Comparison of ENCODE assay signal across 8 cellular contexts in the genomic region with DNA sequence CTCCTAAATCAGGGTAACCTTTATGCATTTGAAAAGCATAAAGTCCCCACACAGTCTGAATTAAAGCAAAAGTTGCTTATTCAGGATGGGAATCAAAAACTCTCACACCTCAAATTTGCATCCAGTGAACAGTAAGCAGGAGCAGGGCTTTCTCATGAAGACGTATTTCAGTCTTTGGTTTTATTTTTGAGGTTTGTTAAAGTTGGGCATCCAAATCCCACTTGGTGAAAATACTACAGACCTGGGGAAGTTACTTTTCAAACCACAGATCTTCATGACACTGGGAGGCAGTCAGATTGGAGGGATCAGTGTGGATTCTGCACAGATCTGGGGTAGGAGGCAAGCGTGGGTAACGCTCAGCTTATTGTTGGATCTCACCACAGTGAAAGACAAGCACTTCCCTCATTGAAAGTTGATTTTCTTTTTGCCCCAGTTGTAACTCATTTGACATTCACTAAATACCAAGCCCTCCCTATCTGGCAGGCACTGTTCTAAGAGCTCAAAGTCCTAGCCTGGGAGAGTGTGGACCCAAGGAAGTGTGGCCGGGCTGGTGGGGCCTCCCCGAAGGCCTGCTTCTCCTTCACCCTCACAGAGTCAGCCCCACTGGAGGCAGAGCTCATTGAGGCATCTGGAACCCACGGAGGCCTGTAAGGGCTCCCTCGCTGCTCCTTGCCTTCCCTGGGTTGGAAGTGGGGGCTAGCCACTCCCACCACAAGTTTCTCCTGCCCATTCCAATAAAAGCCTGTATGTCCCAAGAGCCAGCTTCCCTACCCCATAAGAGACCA. TPM values are rescaled to one million over a fixed set of nuclear protein-coding genes. Genes with fewer than 3 reads are reported as not detected.
DNase-seq lines count a peak whose midpoint lies in the region; ATAC-seq, FAIRE-seq and TF ChIP-seq lines count a peak whose summit lies in the region.

No MANE protein-coding gene starts in this region.

- no peak for ATAC-seq in CD8-positive, alpha-beta T cell
- peak; percentile 41 for ATAC-seq in Panc1
- ATAC-seq in esophagus mucosa, result peak; percentile 1
- no peak for ATAC-seq in GM18870 (IDR thresholded peaks at IDR 0.05; ENCODE audit: unreplicated experiment)

- peak overlapping the region; percentile 63 for H3K4me3 ChIP-seq in CD8-positive, alpha-beta T cell (ENCODE audit: low read depth, low read length)
- H3K4me3 ChIP-seq in Panc1 (ENCODE audit: low read depth in 2 of 2, low read length in 2 of 2) (peak overlapping the region; percentile 43 to 48), osteoblast (ENCODE audit: insufficient read depth, low read length) (peak overlapping the region; percentile 69)

- TF ChIP-seq CTCF in CD8-positive, alpha-beta T cell (IDR thresholded peaks at IDR 0.05), result no peak
- TF ChIP-seq CTCF in Panc1 (IDR thresholded peaks at IDR 0.05), result no peak
- TF ChIP-seq CTCF in osteoblast (IDR thresholded peaks at IDR 0.05; ENCODE audit: extremely low read depth, low read depth, low read length), result no peak

- DNase-seq in CD8-positive, alpha-beta T cell, result no peak
- DNase-seq in Panc1 (ENCODE audit: low read depth, low spot score) (no peak), osteoblast (ENCODE audit: insufficient read length, low spot score, missing footprints) (peak; percentile 83), urothelium cell line (ENCODE audit: low spot score) (no peak), NCI-H187 (lab: John Stamatoyannopoulos, UW) (no peak)
- DNase-seq in activated CD8-positive, alpha-beta memory T cell treated with anti-CD3 and anti-CD28 coated beads for 24 hours, result no peak

- peaks cover 76% of the 10 kb centered on the region for H3K4me1 Mint-ChIP-seq in CD8-positive, alpha-beta T cell (ENCODE audit: low read depth)

- BruUV-seq in Panc1 (replicated peaks; lab: Mats Ljungman, UMichigan), result no TSS peak

- POLR2A ChIA-PET in CD8-positive, alpha-beta T cell (lab: Charles Lee), result interaction anchor here (0.9 to 1.9 kb wide), 5 partner anchors 11 to 171 kb away, joined by 3 to 14 read pairs (median 11); a partner anchor contains a TSS
- POLR2A ChIA-PET in Panc1 (lab: Charles Lee), result interaction anchor here (0.9 to 1.0 kb wide), 2 partner anchors 10 to 16 kb away, joined by 3 to 4 read pairs; no protein-coding TSS in a partner anchor

- H3K27ac Mint-ChIP-seq in CD8-positive, alpha-beta T cell, result peak overlapping the region; percentile 97

- peaks cover 4% of the 10 kb centered on the region for H3K36me3 ChIP-seq in CD8-positive, alpha-beta T cell (ENCODE audit: insufficient read depth, low read length)
- H3K36me3 ChIP-seq in Panc1 (ENCODE audit: control insufficient read depth, insufficient read depth, low read length) (peaks cover 2% of the 10 kb centered on the region; the same call in 1 of the 2 replicates), osteoblast (ENCODE audit: insufficient read depth, low read length) (peaks cover 25% of the 10 kb centered on the region)

- peak overlapping the region; percentile 97 for H3K27ac ChIP-seq in CD8-positive, alpha-beta T cell (ENCODE audit: low read depth, low read length)
- H3K27ac ChIP-seq in Panc1 (ENCODE audit: low read length), result peak overlapping the region; percentile 78
- H3K27ac ChIP-seq in osteoblast (ENCODE audit: low read depth, low read length), result peak overlapping the region; percentile 96

- peaks cover 2% of the 10 kb centered on the region for H3K79me2 ChIP-seq in osteoblast (ENCODE audit: insufficient read depth, low read length)

- peaks cover 88% of the 10 kb centered on the region for H3K4me1 ChIP-seq in CD8-positive, alpha-beta T cell (ENCODE audit: insufficient read depth, low read length)
- peaks cover 28% of the 10 kb centered on the region for H3K4me1 ChIP-seq in Panc1 (ENCODE audit: control insufficient read depth, insufficient read depth, low read length)
- peaks cover 17% of the 10 kb centered on the region for H3K4me1 ChIP-seq in osteoblast (ENCODE audit: insufficient read depth, low read length)

- in situ Hi-C loops in Panc1 (cut with HindIII; ENCODE audit: low pct_unique_long_range_greater_than_20kb, low sequenced_read_pairs), result no loop called here

- no peaks in the 10 kb centered on the region for H3K27me3 ChIP-seq in CD8-positive, alpha-beta T cell (ENCODE audit: insufficient read depth, low read length)
- no peaks in the 10 kb centered on the region for H3K27me3 ChIP-seq in Panc1 (ENCODE audit: control insufficient read depth, insufficient read depth, low read length)
- no peaks in the 10 kb centered on the region for H3K27me3 ChIP-seq in osteoblast (ENCODE audit: insufficient read depth, low read length)

- no peaks in the 10 kb centered on the region for H3K27me3 Mint-ChIP-seq in CD8-positive, alpha-beta T cell (ENCODE audit: low read depth)

- intact Hi-C loops in CD8-positive, alpha-beta T cell (cut with DNase I, micrococcal nuclease), result loop anchor here in 1 of 2 experiments (1.0 kb wide), 4 partner anchors 14 to 171 kb away; a partner anchor contains a TSS
- intact Hi-C loops in Panc1 (cut with micrococcal nuclease; ENCODE audit: unreplicated experiment), result no loop called here

- no peak for FAIRE-seq in urothelium cell line (lab: Jason Lieb, UNC)

- peak overlapping the region; percentile 80 for H3K4me2 ChIP-seq in osteoblast (ENCODE audit: insufficient read depth, low read length)

- H2AFZ ChIP-seq in osteoblast (ENCODE audit: low read length), result peak overlapping the region; percentile 2

- no peaks in the 10 kb centered on the region for H3K9me3 ChIP-seq in CD8-positive, alpha-beta T cell (ENCODE audit: low read length)
- H3K9me3 ChIP-seq in Panc1 (ENCODE audit: control insufficient read depth, insufficient read depth, low read depth, low read length), result no peaks in the 10 kb centered on the region
- no peaks in the 10 kb centered on the region for H3K9me3 ChIP-seq in osteoblast (ENCODE audit: low read depth, low read length)

- H3K4me3 Mint-ChIP-seq in CD8-positive, alpha-beta T cell, result peak overlapping the region; percentile 88

- peaks cover 40% of the 10 kb centered on the region for H3K36me3 Mint-ChIP-seq in CD8-positive, alpha-beta T cell

- no peaks in the 10 kb centered on the region for H4K20me1 ChIP-seq in osteoblast (ENCODE audit: insufficient read depth, low read length)

- no peaks in the 10 kb centered on the region for H3K9me3 Mint-ChIP-seq in CD8-positive, alpha-beta T cell

- CTCF ChIA-PET in CD8-positive, alpha-beta T cell (lab: Charles Lee), result interaction anchor here (0.9 to 1.9 kb wide), 4 partner anchors 16 to 171 kb away, joined by 3 to 7 read pairs (median 3); a partner anchor contains a TSS
- CTCF ChIA-PET in Panc1 (lab: Charles Lee), result interaction anchor here (0.6 kb wide), 2 partner anchors 31 to 260 kb away, joined by 6 to 8 read pairs; no protein-coding TSS in a partner anchor

RNA-seq across cellular contexts. Expression of a gene that starts 0.8 kb away (rescaled TPM):
- total RNA-seq in CD8-positive, alpha-beta T cell, result 10 to 100 TPM; 89.2 to 93.4 TPM
- total RNA-seq in Panc1 (2021; ENCODE audit: unreplicated experiment) (14.9 TPM), esophagus mucosa (14.1 TPM), osteoblast (2.1 and 3.3 TPM in 2 replicates)
- 14.9 TPM for polyA plus RNA-seq in Panc1 (2012; ENCODE audit: insufficient read length)

RNA-seq across cellular contexts. Expression of a gene that starts 16.9 kb away (rescaled TPM):
- 10 to 100 TPM; 26.9 to 27.7 TPM for total RNA-seq in CD8-positive, alpha-beta T cell
- 38.7 TPM for total RNA-seq in Panc1 (2021; ENCODE audit: unreplicated experiment)
- 15.9 TPM for polyA plus RNA-seq in Panc1 (2012; ENCODE audit: insufficient read length)
- 15.8 TPM for total RNA-seq in esophagus mucosa
- total RNA-seq in osteoblast, result 43.9 and 46.3 TPM in 2 replicates

Comparison
In these comparisons a context has a peak if more than half of its experiments do, and no peak if none do; other contexts are left out.
1. ATAC-seq: peak in Panc1 (single experiment) and esophagus mucosa (single experiment); none in CD8-positive, alpha-beta T cell (single experiment) and GM18870 (single experiment).
2. Peak in every context shown above with its lines, with median percentiles within 50 percentile points of each other: H3K27ac ChIP-seq and H3K4me3 ChIP-seq.